Comparison of ENCODE assay signal across 17 cellular contexts in genomic region chr5:23089316-23089715, GRCh38.
"Had no signal": no experiment of that assay in that cellular context is flagged by ENCODE, and none has a peak within 500 bp of the region (broad histone marks: within the 10 kb centered on the region; RNA-seq: fewer than 3 reads in every experiment).

No MANE protein-coding gene starts in this region.

- H3K9me3 ChIP-seq: gastrocnemius medialis, left lung, spleen, tibial artery had no signal

- H3K27me3 ChIP-seq: gastrocnemius medialis, left lung, spleen, tibial artery had no signal

- H3K4me3 ChIP-seq: gastrocnemius medialis, left lung, spleen, tibial artery had no signal

- H3K36me3 ChIP-seq: gastrocnemius medialis, left lung, spleen, tibial artery had no signal

- DNase-seq: activated CD4-positive, alpha-beta T cell treated with anti-CD3 and anti-CD28 coated beads for 1 hour; activated CD8-positive, alpha-beta memory T cell treated with anti-CD3 and anti-CD28 coated beads for 24 hours; activated CD8-positive, alpha-beta memory T cell treated with anti-CD3 and anti-CD28 coated beads, Interleukin-2, amount 50 U/mL, for 48 hours; activated effector memory CD4-positive, alpha-beta T cell treated with Interleukin-2 at 50 U/mL for 16 hours; activated naive CD4-positive, alpha-beta T cell treated with anti-CD3 and anti-CD28 coated beads, Interleukin-2, amount 50 U/mL, for 16 hours; activated T-cell treated with anti-CD3 and anti-CD28 coated beads, Interleukin-2, amount 50 U/mL, for 48 hours; aorta; effector CD8-positive, alpha-beta T cell; gastrocnemius medialis; head of caudate nucleus; left lung; mammary epithelial cell; midbrain; spleen; stimulated activated naive CD4-positive, alpha-beta T cell; tibial artery had no signal

- ATAC-seq: esophagus mucosa, gastrocnemius medialis, left lung had no signal
